In the genomic region with DNA sequence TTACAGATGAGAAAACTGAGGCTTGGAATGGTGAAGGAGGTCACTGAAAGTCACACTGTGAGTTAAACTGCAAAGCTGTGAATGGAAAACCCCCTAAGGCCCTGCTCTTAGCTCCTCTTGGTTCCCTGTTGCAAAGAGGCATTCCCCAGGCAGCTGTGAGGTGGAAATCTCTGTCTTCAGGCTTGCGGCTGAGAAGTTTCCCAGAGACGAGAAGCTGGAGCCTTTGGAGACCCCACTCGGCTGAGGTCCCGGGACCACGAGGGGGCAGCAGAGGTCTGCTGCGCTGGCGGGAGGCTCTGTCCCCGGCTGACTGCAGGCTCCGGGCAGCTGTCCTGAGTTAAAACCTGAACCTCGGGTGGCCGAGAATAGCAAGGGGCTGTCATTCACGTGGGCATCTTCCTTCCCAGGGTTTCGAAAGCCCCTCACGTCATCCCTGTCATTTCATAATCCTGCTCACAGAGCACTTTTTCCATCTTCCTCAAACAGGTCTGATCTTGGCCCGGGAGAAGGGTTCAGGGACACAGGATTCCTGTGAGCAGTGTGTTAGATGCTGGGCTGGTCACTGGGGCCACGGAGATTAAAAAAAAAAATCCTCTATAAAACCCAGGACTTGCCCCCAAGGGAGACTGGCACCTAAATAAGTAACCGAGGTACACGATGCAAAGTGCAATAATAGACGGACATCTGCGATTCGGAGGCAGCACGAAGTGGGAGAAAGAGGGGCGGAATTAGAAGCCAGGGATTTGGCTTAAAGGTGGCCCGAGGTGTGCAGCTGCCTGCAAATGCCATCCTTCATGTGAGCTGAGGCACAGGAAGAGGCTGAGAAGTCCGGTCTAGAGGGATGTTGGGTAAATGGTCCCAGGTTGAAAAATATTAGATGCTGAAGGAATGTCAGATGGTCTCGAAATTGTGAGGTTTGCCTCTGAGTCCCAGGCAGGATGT, we compare ENCODE assay signal across 8 cellular contexts. TPM values are rescaled to one million over a fixed set of nuclear protein-coding genes. Genes with fewer than 3 reads are reported as not detected.
DNase-seq lines count a peak whose midpoint lies in the region; ATAC-seq and TF ChIP-seq lines count a peak whose summit lies in the region.

No MANE protein-coding gene starts in this region.

- WGBS in hepatocyte (ENCODE audit: low lambda C conversion rate, missing lambda C conversion rate) = 41% methylated on average over 26 of the region's 26 CpGs

- H3K4me1 ChIP-seq in ascending aorta (peaks cover 0 to 11% of the 10 kb centered on the region in 2 donors), hepatocyte (ENCODE audit: insufficient read depth) (no peaks in the 10 kb centered on the region), gastrocnemius medialis (peaks cover 49 to 54% of the 10 kb centered on the region in 2 donors)

- no peak overlapping the region for H3K4me2 ChIP-seq in hepatocyte

- H3K27me3 ChIP-seq in H7 (ENCODE audit: control insufficient read depth, insufficient read depth, low read length) = no peaks in the 10 kb centered on the region
- no peaks in the 10 kb centered on the region for H3K27me3 ChIP-seq in ascending aorta
- H3K27me3 ChIP-seq in hepatocyte = peaks cover 3% of the 10 kb centered on the region
- no peaks in the 10 kb centered on the region for H3K27me3 ChIP-seq in gastrocnemius medialis

- DNase-seq in DMS153 (lab: John Stamatoyannopoulos, UW) (peak; percentile 36), H7 (peak; percentile 96), NCI-H146 treated with DMSO at 0.1 percent for 48 hours (lab: John Stamatoyannopoulos, UW; ENCODE audit: unreplicated experiment) (peak; percentile 41), T-helper 9 cell (peak; percentile 61), ascending aorta (ENCODE audit: low spot score in 2 of 2) (peak in 1 of 2 donors; percentile 95), hepatocyte (ENCODE audit: low spot score) (peak; percentile 93), gastrocnemius medialis (peak; percentile 96 to 98), cortex of kidney (lab: John Stamatoyannopoulos, UW) (no peak)

- H3K36me3 ChIP-seq in H7 (replicated peaks; ENCODE audit: control insufficient read depth, insufficient read depth, low read length) (no peaks in the 10 kb centered on the region), ascending aorta (no peaks in the 10 kb centered on the region), hepatocyte (replicated peaks; ENCODE audit: insufficient read depth, low read depth) (no peaks in the 10 kb centered on the region), gastrocnemius medialis (no peaks in the 10 kb centered on the region)

- peak; percentile 63 to 72 for ATAC-seq in gastrocnemius medialis

- H3K9me2 ChIP-seq in hepatocyte (replicated peaks; ENCODE audit: insufficient read depth) = no peaks in the 10 kb centered on the region

- H3K79me2 ChIP-seq in hepatocyte = no peaks in the 10 kb centered on the region

- no peak overlapping the region for H3K4me3 ChIP-seq in H7 (ENCODE audit: insufficient read depth, low read depth, low read length)
- H3K4me3 ChIP-seq in ascending aorta = no peak overlapping the region
- H3K4me3 ChIP-seq in hepatocyte = no peak overlapping the region
- peak overlapping the region in 2 of 4 donors; percentile 6 to 10 for H3K4me3 ChIP-seq in gastrocnemius medialis

- H3K9me3 ChIP-seq in ascending aorta (no peaks in the 10 kb centered on the region), hepatocyte (ENCODE audit: low read depth) (no peaks in the 10 kb centered on the region), gastrocnemius medialis (no peaks in the 10 kb centered on the region)

- H3K27ac ChIP-seq in ascending aorta (peak overlapping the region in 1 of 2 donors; percentile 37), hepatocyte (no peak overlapping the region), gastrocnemius medialis (peak overlapping the region; percentile 82 to 97 (median 94))

- H4K20me1 ChIP-seq in hepatocyte (ENCODE audit: insufficient read depth, poor library complexity, severe bottlenecking) = no peaks in the 10 kb centered on the region

- no peak overlapping the region for H2AFZ ChIP-seq in hepatocyte

- intact Hi-C loops in ascending aorta (cut with DNase I) (loop anchor here (1.0 to 5.0 kb wide), 5 partner anchors 21 to 343 kb away; a partner anchor contains a TSS), gastrocnemius medialis (cut with DNase I; ENCODE audit: low total_unique reads) (loop anchor here (1.0 to 10.0 kb wide), 5 partner anchors 22 to 353 kb away; a partner anchor contains a TSS)

- in situ Hi-C loops in gastrocnemius medialis (cut with MboI; ENCODE audit: low sequenced_read_pairs in 4 of 4) = loop anchor here in 3 of 4 donors (5.0 to 10.0 kb wide), 4 partner anchors 83 to 94 kb away; no protein-coding TSS in a partner anchor

- TF ChIP-seq CTCF in ascending aorta (IDR thresholded peaks at IDR 0.05) (peak; percentile 95 to 99 (median 97)), hepatocyte (IDR thresholded peaks at IDR 0.05; ENCODE audit: poor library complexity) (peak; percentile 95), gastrocnemius medialis (IDR thresholded peaks at IDR 0.05 in 4 of 5, conservative IDR thresholded peaks at IDR 0.05 in 1 of 5) (peak; percentile 98 to 99 (median 99))

- TF ChIP-seq POLR2A in gastrocnemius medialis (IDR thresholded peaks at IDR 0.05) = peak; percentile 46 to 68

RNA-seq across cellular contexts. Expression of a gene that starts 24.6 kb away (rescaled TPM):
- 0.33 and 1.1 TPM in 2 replicates for total RNA-seq in H7 (2014; rRNA removed; shearing (Covaris generic))
- total RNA-seq in ascending aorta (239 TPM), hepatocyte (2.0 and 2.9 TPM in 2 replicates), gastrocnemius medialis (100 to 1,000 TPM; 122 to 266 (median 150) TPM)
- 1.3 and 2.1 TPM in 2 replicates for polyA plus RNA-seq in hepatocyte

RNA-seq across cellular contexts. Expression of a gene that starts 35.0 kb away (rescaled TPM):
- total RNA-seq in H7 (2014; rRNA removed; shearing (Covaris generic)) = not detected in 2 replicates
- not detected for total RNA-seq in ascending aorta
- not detected in 2 replicates for total RNA-seq in hepatocyte
- 1.0 TPM in 1 of 2 replicates, not detected in the other for polyA plus RNA-seq in hepatocyte
- total RNA-seq in gastrocnemius medialis = 10 to 100 TPM in 2 of 4 donors, 1 to 10 TPM in 2; 3.6 to 36.1 (median 12.0) TPM

Comparison
In these comparisons a context has a peak if more than half of its experiments do, and no peak if none do; other contexts are left out.
1. RNA of a gene that starts 24.6 kb away (total RNA-seq): 239 TPM in ascending aorta (single experiment) and 122 to 266 TPM in gastrocnemius medialis; 2.0 to 2.9 TPM in hepatocyte and 0.33 to 1.1 TPM in H7; every median in the first group is over 10 times any median in the second.
2. Peak in every context shown above with its lines, with median percentiles within 50 percentile points of each other: CTCF ChIP-seq.